Comparison of ENCODE assay signal across 22 cellular contexts in the genomic region with DNA sequence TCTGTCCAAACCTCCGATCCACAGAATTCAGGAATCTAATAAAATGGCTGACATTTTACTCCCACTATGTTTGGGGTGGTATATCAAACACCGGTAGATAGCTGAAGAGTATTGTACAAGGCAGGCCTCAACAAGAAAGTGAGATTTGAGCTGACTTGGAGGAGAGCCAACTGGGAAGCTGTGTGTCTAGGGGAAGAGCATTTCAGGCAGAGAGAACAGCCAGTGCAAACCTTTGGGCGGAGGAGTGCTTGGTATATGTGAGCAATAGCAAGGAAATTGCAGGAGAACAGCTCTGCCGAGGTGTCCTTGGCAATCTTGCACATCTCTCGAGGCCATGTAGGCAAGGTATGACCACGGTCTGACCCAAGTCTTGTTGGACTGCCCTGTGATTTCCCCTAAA. TPM values are rescaled to one million over a fixed set of nuclear protein-coding genes. Genes with fewer than 3 reads are reported as not detected.
DNase-seq lines count a peak whose midpoint lies in the region; ATAC-seq, FAIRE-seq and TF ChIP-seq lines count a peak whose summit lies in the region.
"Had no signal": no experiment of that assay in that cellular context is flagged by ENCODE, and none has a peak within 500 bp of the region (broad histone marks: within the 10 kb centered on the region; RNA-seq: fewer than 3 reads in every experiment).

No MANE protein-coding gene starts in this region.

- H3K4me1 Mint-ChIP-seq in dendritic cell treated with granulocyte-macrophage colony-stimulating factor and Interleukin-4, amounts not matched to agents 40 ng/mL and 50 ng/mL, for 4 days (ENCODE audit: low read depth), result peaks cover 30% of the 10 kb centered on the region
- H3K4me1 Mint-ChIP-seq: central memory CD8-positive, alpha-beta T cell had no signal

- no peak for ATAC-seq in pancreas
- ATAC-seq: A549; activated naive CD4-positive, alpha-beta T cell treated with anti-CD3 and anti-CD28 coated beads, Interleukin-2, amount 50 U/mL, for 72 hours; left cardiac atrium; psoas muscle had no signal

- no peak for FAIRE-seq in pancreas (lab: Jason Lieb, UNC)
- FAIRE-seq: A549, GM12892 had no signal

- H3K9me3 Mint-ChIP-seq in dendritic cell treated with granulocyte-macrophage colony-stimulating factor and Interleukin-4, amounts not matched to agents 40 ng/mL and 50 ng/mL, for 4 days, result no peaks in the 10 kb centered on the region
- H3K9me3 Mint-ChIP-seq: activated naive CD4-positive, alpha-beta T cell treated with anti-CD3 and anti-CD28 coated beads, Interleukin-2, amount 50 U/mL, for 72 hours; central memory CD8-positive, alpha-beta T cell had no signal

- in situ Hi-C loops in KBM-7 (cut with MboI; ENCODE audit: low pct_unique_long_range_greater_than_20kb, low sequenced_read_pairs), result loop anchor here (25.0 kb wide), 1 partner anchor 666 kb away; no protein-coding TSS in a partner anchor

- no peak for TF ChIP-seq CTCF in pancreas (IDR thresholded peaks at IDR 0.05)

- H3K36me3 ChIP-seq in pancreas, result no peaks in the 10 kb centered on the region
- H3K36me3 ChIP-seq: SJSA1 had no signal

- intact Hi-C loops in dendritic cell treated with granulocyte-macrophage colony-stimulating factor and Interleukin-4, amounts not matched to agents 40 ng/mL and 50 ng/mL, for 4 days (cut with micrococcal nuclease), result no loop called here
- intact Hi-C loops in pancreas (cut with DNase I), result loop anchor here in 2 of 3 donors (5.0 to 10.0 kb wide), 2 partner anchors 148 to 156 kb away; no protein-coding TSS in a partner anchor

- no peak overlapping the region for H3K4me3 Mint-ChIP-seq in dendritic cell treated with granulocyte-macrophage colony-stimulating factor and Interleukin-4, amounts not matched to agents 40 ng/mL and 50 ng/mL, for 4 days

- no peak overlapping the region for H3K27ac ChIP-seq in pancreas
- H3K27ac ChIP-seq: A549, psoas muscle, SJSA1 had no signal

- peaks cover 0 to 4% (median 3%) of the 10 kb centered on the region in 3 donors for H3K4me1 ChIP-seq in pancreas

- H3K36me3 Mint-ChIP-seq in dendritic cell treated with granulocyte-macrophage colony-stimulating factor and Interleukin-4, amounts not matched to agents 40 ng/mL and 50 ng/mL, for 4 days (ENCODE audit: low read depth), result no peaks in the 10 kb centered on the region
- H3K36me3 Mint-ChIP-seq: activated naive CD4-positive, alpha-beta T cell treated with anti-CD3 and anti-CD28 coated beads, Interleukin-2, amount 50 U/mL, for 72 hours had no signal

- 85 to 90% methylated on average over 6 of the region's 6 CpGs for WGBS in pancreas, 2 donors

- H3K4me3 ChIP-seq in pancreas, result no peak overlapping the region
- H3K4me3 ChIP-seq: A549, psoas muscle, SJSA1 had no signal

- H3K27ac Mint-ChIP-seq in dendritic cell treated with granulocyte-macrophage colony-stimulating factor and Interleukin-4, amounts not matched to agents 40 ng/mL and 50 ng/mL, for 4 days, result peak overlapping the region; percentile 52

- peak; percentile 15 for DNase-seq in SHP77 treated with DMSO at 0.1 percent for 48 hours (lab: John Stamatoyannopoulos, UW)
- no peak for DNase-seq in SHP77 (lab: John Stamatoyannopoulos, UW)
- peak; percentile 77 for DNase-seq in NCI-H2171 (lab: John Stamatoyannopoulos, UW)
- DNase-seq in ureter (ENCODE audit: low spot score), result peak; percentile 76
- no peak for DNase-seq in HT-29 (ENCODE audit: low spot score)
- DNase-seq in KBM-7, result no peak
- no peak for DNase-seq in pancreas
- DNase-seq: activated CD4-positive, alpha-beta T cell treated with anti-CD3 and anti-CD28 coated beads, Interleukin-2, amount 50 U/mL, for 1 hour; effector CD8-positive, alpha-beta T cell; GDM1; hypothalamus; left cardiac atrium; NCI-H1048; psoas muscle; stimulated activated naive CD4-positive, alpha-beta T cell treated with Interleukin-2 at 50 U/mL for 16 hours; trophoblast cell had no signal

- no peaks in the 10 kb centered on the region for H3K27me3 ChIP-seq in pancreas

- H3K27me3 Mint-ChIP-seq in dendritic cell treated with granulocyte-macrophage colony-stimulating factor and Interleukin-4, amounts not matched to agents 40 ng/mL and 50 ng/mL, for 4 days, result peaks cover 35% of the 10 kb centered on the region

- no peaks in the 10 kb centered on the region for H3K9me3 ChIP-seq in pancreas
- H3K9me3 ChIP-seq: A549, psoas muscle, SJSA1 had no signal

RNA-seq across cellular contexts. Expression of a gene that starts 1.8 kb away (rescaled TPM):
- total RNA-seq in ureter (33.5 TPM), pancreas (10 to 100 TPM in 1 of 6 donors, 1 to 10 TPM in 5; 4.5 to 13.9 (median 6.4) TPM)
- total RNA-seq in HT-29 (2014; rRNA removed; shearing (Covaris generic)), result 0.34 and 0.46 TPM in 2 replicates
- polyA plus RNA-seq in pancreas, result 1 to 10 TPM; 2.8 to 3.5 TPM
- total RNA-seq: SJSA1 had no signal

RNA-seq across cellular contexts. Expression of a gene that starts 12.6 kb away (rescaled TPM):
- total RNA-seq in ureter (69.2 TPM), pancreas (10 to 100 TPM; 11.7 to 22.4 (median 15.8) TPM)
- total RNA-seq in HT-29 (2014; rRNA removed; shearing (Covaris generic)), result 82.4 and 97.6 TPM in 2 replicates
- 1 to 10 TPM; 5.7 to 6.3 TPM for polyA plus RNA-seq in pancreas

Comparison
In these comparisons a context has a peak if more than half of its experiments do, and no peak if none do; other contexts are left out.
1. DNase-seq: peak in SHP77 treated with DMSO at 0.1 percent for 48 hours (single experiment), NCI-H2171 (single experiment) and ureter (single experiment); none in SHP77 (0 of 2), HT-29 (single experiment), KBM-7 (single experiment) and pancreas (0 of 6).